In the genomic region with DNA sequence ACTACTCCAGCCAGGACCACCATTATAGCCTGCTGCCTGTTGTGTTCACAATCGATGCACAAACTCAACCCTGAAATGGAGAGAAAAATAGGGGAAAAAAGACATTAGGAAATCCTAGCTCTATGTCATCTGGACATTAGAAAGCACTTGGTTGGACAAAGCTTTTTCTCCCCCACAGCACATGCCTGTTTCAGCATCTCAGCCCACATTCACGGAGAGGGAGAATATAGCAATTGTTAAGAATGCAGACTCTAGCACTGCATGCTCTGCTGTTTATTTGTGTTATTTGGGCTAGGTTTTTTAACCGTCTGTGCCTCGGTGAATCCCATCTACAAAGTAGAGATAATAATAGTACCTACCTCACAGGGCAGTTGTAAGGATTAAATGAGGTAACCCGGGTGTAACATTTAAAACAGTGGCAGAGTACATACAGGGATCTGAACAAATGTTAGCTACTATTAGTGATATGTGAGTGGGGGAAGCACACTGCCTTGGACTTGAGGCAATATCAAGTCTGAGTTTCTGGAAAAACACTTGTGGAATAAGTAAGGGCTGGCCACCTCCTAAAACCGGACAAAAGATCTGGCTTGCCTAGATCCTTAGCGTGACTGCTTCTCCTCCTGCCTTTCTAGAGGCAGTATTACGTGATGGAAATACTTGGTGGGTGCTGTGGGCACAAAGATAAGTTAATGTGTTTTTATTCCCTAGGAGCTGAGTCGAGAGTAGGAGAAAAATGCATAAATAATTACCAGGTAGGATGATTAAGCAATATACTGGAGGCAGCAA, we compare ENCODE assay signal across 8 cellular contexts. TPM values are rescaled to one million over a fixed set of nuclear protein-coding genes. Genes with fewer than 3 reads are reported as not detected.
DNase-seq lines count a peak whose midpoint lies in the region; ATAC-seq and TF ChIP-seq lines count a peak whose summit lies in the region.

No MANE protein-coding gene starts in this region.

- H3K4me3 Mint-ChIP-seq in naive thymus-derived CD4-positive, alpha-beta T cell, result peak overlapping the region; percentile 93 to 100 (median 96)

- H3K79me2 ChIP-seq in KMS-11 (ENCODE audit: insufficient read depth, low read depth), result peaks cover 51% of the 10 kb centered on the region

- peak overlapping the region; percentile 71 for H3K4me2 ChIP-seq in KMS-11

- H3K9me3 ChIP-seq in naive thymus-derived CD4-positive, alpha-beta T cell (ENCODE audit: control insufficient read depth in 2 of 3, low read length in 3 of 3), result no peaks in the 10 kb centered on the region

- WGBS in urinary bladder, result 14% methylated on average over 9 of the region's 9 CpGs

- H3K36me3 Mint-ChIP-seq in naive thymus-derived CD4-positive, alpha-beta T cell, result peaks cover 0 to 12% (median 2%) of the 10 kb centered on the region in 5 donors

- H3K4me3 ChIP-seq in KMS-11 (IDR thresholded peaks at IDR 0.05; ENCODE audit: insufficient read depth, low read depth, low read length) (peak overlapping the region; percentile 70), epithelial cell of esophagus (ENCODE audit: low read length) (peak overlapping the region; percentile 89), urinary bladder (ENCODE audit: low read depth, low read length) (peak overlapping the region; percentile 80)
- H3K4me3 ChIP-seq in naive thymus-derived CD4-positive, alpha-beta T cell (ENCODE audit: low read length), result peak overlapping the region; percentile 97

- intact Hi-C loops in naive thymus-derived CD4-positive, alpha-beta T cell (cut with micrococcal nuclease), result loop anchor here (1.0 to 10.0 kb wide), 18 partner anchors 60 to 1678 kb away; partner anchors contain the start of genes FOSL2 (in 2 of the 2), MRPL33 (in 2 of the 2), OST4 (in 2 of the 2) and SPDYA (in 2 of the 2)

- peaks cover 27 to 60% (median 56%) of the 10 kb centered on the region in 7 donors for H3K4me1 Mint-ChIP-seq in naive thymus-derived CD4-positive, alpha-beta T cell

- H3K9ac ChIP-seq in KMS-11, result peak overlapping the region; percentile 97

- DNase-seq in DMS79 (lab: John Stamatoyannopoulos, UW) (peak; percentile 22), epithelial cell of esophagus (ENCODE audit: low read depth) (peak; percentile 22)
- DNase-seq in activated CD4-positive, alpha-beta T cell treated with anti-CD3 and anti-CD28 coated beads, Interleukin-2, amount 50 U/mL, for 48 hours, result peak; percentile 23 to 39
- peak in 5 of 9 donors; percentile 30 to 74 (median 34) for DNase-seq in naive thymus-derived CD4-positive, alpha-beta T cell

- H3K4me1 ChIP-seq in KMS-11 (ENCODE audit: low read depth, poor library complexity, severe bottlenecking) (peaks cover 46% of the 10 kb centered on the region), urinary bladder (ENCODE audit: insufficient read depth) (no peaks in the 10 kb centered on the region)
- H3K4me1 ChIP-seq in naive thymus-derived CD4-positive, alpha-beta T cell (ENCODE audit: control insufficient read depth in 2 of 2, insufficient read depth in 2 of 2, low read length in 2 of 2), result peaks cover 35 to 36% of the 10 kb centered on the region in 2 donors

- H3K27me3 ChIP-seq in KMS-11 (ENCODE audit: insufficient read depth, low read depth), result no peaks in the 10 kb centered on the region
- H3K27me3 ChIP-seq in naive thymus-derived CD4-positive, alpha-beta T cell (ENCODE audit: control insufficient read depth in 2 of 2, insufficient read depth in 2 of 2, low read length in 2 of 2), result no peaks in the 10 kb centered on the region

- CTCF ChIA-PET in naive thymus-derived CD4-positive, alpha-beta T cell (lab: Charles Lee), result interaction anchor here (0.6 to 12.2 kb wide), 4 partner anchors 128 to 156 kb away, joined by 3 to 119 read pairs (median 4); no protein-coding TSS in a partner anchor

- H3K36me3 ChIP-seq in KMS-11 (ENCODE audit: insufficient read depth), result no peaks in the 10 kb centered on the region
- peaks cover 0 to 9% (median 0%) of the 10 kb centered on the region in 3 experiments for H3K36me3 ChIP-seq in naive thymus-derived CD4-positive, alpha-beta T cell (ENCODE audit: control insufficient read depth in 2 of 3, insufficient read depth in 3 of 3, low read length in 3 of 3)
- H3K36me3 ChIP-seq in urinary bladder (ENCODE audit: insufficient read depth), result no peaks in the 10 kb centered on the region

- no peaks in the 10 kb centered on the region for H3K27me3 Mint-ChIP-seq in naive thymus-derived CD4-positive, alpha-beta T cell

- H2AFZ ChIP-seq in KMS-11 (ENCODE audit: low read depth), result peak overlapping the region; percentile 76

- TF ChIP-seq CTCF in KMS-11 (conservative IDR thresholded peaks at IDR 0.05; ENCODE audit: low read depth, low read length) (no peak), epithelial cell of esophagus (IDR thresholded peaks at IDR 0.05; ENCODE audit: insufficient read depth, low read depth, low read length, missing control alignments) (peak; percentile 10)

- no peak for ATAC-seq in naive thymus-derived CD4-positive, alpha-beta T cell
- ATAC-seq in GM21737 (IDR thresholded peaks at IDR 0.05; ENCODE audit: unreplicated experiment) (no peak), HG02970 (IDR thresholded peaks at IDR 0.05; ENCODE audit: low FRiP score, unreplicated experiment) (no peak)

- H3K9me3 Mint-ChIP-seq in naive thymus-derived CD4-positive, alpha-beta T cell, result peaks cover 0 to 3% (median 0%) of the 10 kb centered on the region in 11 donors

- POLR2A ChIA-PET in naive thymus-derived CD4-positive, alpha-beta T cell (lab: Charles Lee), result interaction anchor here (0.6 to 8.0 kb wide), 11 partner anchors 11 to 184 kb away, joined by 3 to 86 read pairs (median 6); partner anchors contain the start of genes TRMT61B and WDR43

- peaks cover 13% of the 10 kb centered on the region for H4K20me1 ChIP-seq in KMS-11 (ENCODE audit: insufficient read depth)

- H3K27ac ChIP-seq in KMS-11 (peak overlapping the region; percentile 99), urinary bladder (ENCODE audit: low read depth) (peak overlapping the region; percentile 100)
- peak overlapping the region; percentile 99 for H3K27ac ChIP-seq in naive thymus-derived CD4-positive, alpha-beta T cell (ENCODE audit: low read depth, low read length)

- H3K27ac Mint-ChIP-seq in naive thymus-derived CD4-positive, alpha-beta T cell, result peak overlapping the region; percentile 96 to 99 (median 98)

RNA-seq across cellular contexts. Expression of gene PPP1CB, which starts 1.1 kb away (rescaled TPM):
- total RNA-seq in naive thymus-derived CD4-positive, alpha-beta T cell, result 100 to 1,000 TPM; 202 to 223 (median 210) TPM
- polyA plus RNA-seq in naive thymus-derived CD4-positive, alpha-beta T cell, result 100 to 1,000 TPM in 1 of 2 donors, 10 to 100 TPM in 1; 73.5 to 100 TPM
- 608 TPM for total RNA-seq in urinary bladder
- 252 TPM for polyA plus RNA-seq in urinary bladder
